In genomic region chr22:36781656-36782627, GRCh38 we compare ENCODE assay signal across 8 cellular contexts. TPM values are rescaled to one million over a fixed set of nuclear protein-coding genes. Genes with fewer than 3 reads are reported as not detected.
DNase-seq lines count a peak whose midpoint lies in the region; ATAC-seq and TF ChIP-seq lines count a peak whose summit lies in the region.

No MANE protein-coding gene starts in this region.

- peaks cover 0 to 3% (median 0%) of the 10 kb centered on the region in 7 donors for H3K9me3 Mint-ChIP-seq in CD14-positive monocyte

- peak; percentile 86 for DNase-seq in CD14-positive monocyte (ENCODE audit: low spot score)
- peak; percentile 75 for DNase-seq in LoVo (ENCODE audit: low spot score)
- peak; percentile 67 to 88 (median 73) for DNase-seq in T-helper 17 cell
- DNase-seq in adrenal gland: peak; percentile 86 to 92 (median 89)
- DNase-seq in left ventricle myocardium superior: peak; percentile 84
- peak; percentile 50 for DNase-seq in putamen (ENCODE audit: low spot score)
- peak; percentile 77 to 82 for DNase-seq in uterus

- 24 to 29% (median 25%) methylated on average over 22 to 33 of the region's 33 CpGs for WGBS in adrenal gland, 4 donors

- intact Hi-C loops in CD14-positive monocyte (cut with micrococcal nuclease): loop anchor here (2.0 kb wide), 3 partner anchors 75 to 201 kb away; no protein-coding TSS in a partner anchor
- intact Hi-C loops in adrenal gland (cut with DNase I): loop anchor here (2.0 to 5.0 kb wide), 3 partner anchors 75 to 200 kb away; no protein-coding TSS in a partner anchor
- intact Hi-C loops in left ventricle myocardium superior (cut with micrococcal nuclease): loop anchor here (10.0 kb wide), 1 partner anchor 193 kb away; no protein-coding TSS in a partner anchor
- intact Hi-C loops in uterus (cut with DNase I; ENCODE audit: low total_unique reads): loop anchor here (10.0 kb wide), 1 partner anchor 193 kb away; no protein-coding TSS in a partner anchor

- H3K4me1 Mint-ChIP-seq in CD14-positive monocyte (peaks cover 10% of the 10 kb centered on the region), T-helper 17 cell (peaks cover 7% of the 10 kb centered on the region)

- H3K36me3 ChIP-seq in adrenal gland (replicated peaks in 1 of 2) (no peaks in the 10 kb centered on the region), uterus (no peaks in the 10 kb centered on the region)

- peak overlapping the region in 2 of 5 donors; percentile 58 to 80 for H3K27ac ChIP-seq in adrenal gland
- no peak overlapping the region for H3K27ac ChIP-seq in uterus

- H3K27me3 ChIP-seq in adrenal gland: peaks cover 8% of the 10 kb centered on the region
- no peaks in the 10 kb centered on the region for H3K27me3 ChIP-seq in uterus

- H3K4me3 ChIP-seq in adrenal gland: no peak overlapping the region
- H3K4me3 ChIP-seq in uterus: no peak overlapping the region

- no peaks in the 10 kb centered on the region for H3K36me3 Mint-ChIP-seq in CD14-positive monocyte
- peaks cover 2% of the 10 kb centered on the region for H3K36me3 Mint-ChIP-seq in T-helper 17 cell (ENCODE audit: low read depth)

- H3K27me3 Mint-ChIP-seq in CD14-positive monocyte (ENCODE audit: low read depth in 3 of 3) (peaks cover 10 to 28% (median 27%) of the 10 kb centered on the region in 3 donors), T-helper 17 cell (peaks cover 38% of the 10 kb centered on the region)

- H3K27ac Mint-ChIP-seq in CD14-positive monocyte: peak overlapping the region in 2 of 7 donors; percentile 57 to 63
- H3K27ac Mint-ChIP-seq in T-helper 17 cell: peak overlapping the region; percentile 67

- H3K9me3 ChIP-seq in T-helper 17 cell (ENCODE audit: control insufficient read depth, low read length, poor library complexity, severe bottlenecking): no peaks in the 10 kb centered on the region
- no peaks in the 10 kb centered on the region for H3K9me3 ChIP-seq in adrenal gland (replicated peaks in 1 of 3)
- no peaks in the 10 kb centered on the region for H3K9me3 ChIP-seq in uterus

- TF ChIP-seq CTCF in CD14-positive monocyte (IDR thresholded peaks at IDR 0.05): peak; percentile 94
- TF ChIP-seq CTCF in adrenal gland (IDR thresholded peaks at IDR 0.05): peak; percentile 88 to 94 (median 92)
- peak; percentile 81 to 94 (median 89) for TF ChIP-seq CTCF in uterus (IDR thresholded peaks at IDR 0.05)

- TF ChIP-seq POLR2A in adrenal gland (IDR thresholded peaks at IDR 0.05): no peak
- TF ChIP-seq POLR2A in uterus (IDR thresholded peaks at IDR 0.05): peak in 1 of 2 donors; percentile 17

- peak overlapping the region in 1 of 2 donors; percentile 37 for H3K4me3 Mint-ChIP-seq in CD14-positive monocyte
- H3K4me3 Mint-ChIP-seq in T-helper 17 cell: no peak overlapping the region

- ATAC-seq in GM19463 (IDR thresholded peaks at IDR 0.05; ENCODE audit: unreplicated experiment) (peak; percentile 70), T-helper 17 cell (peak; percentile 97), left ventricle myocardium superior (peak; percentile 92)

- H3K4me1 ChIP-seq in adrenal gland (replicated peaks in 1 of 2): peaks cover 0 to 6% of the 10 kb centered on the region in 2 donors
- no peaks in the 10 kb centered on the region for H3K4me1 ChIP-seq in uterus

RNA-seq across cellular contexts. Expression of gene IFT27, which starts 6.0 kb away (rescaled TPM):
- polyA plus RNA-seq in CD14-positive monocyte: 10 to 100 TPM; 12.5 to 14.6 TPM
- total RNA-seq in T-helper 17 cell: 10 to 100 TPM; 14.7 to 20.7 TPM
- total RNA-seq in adrenal gland: 10 to 100 TPM in 7 of 8 donors, 1 to 10 TPM in 1; 9.4 to 43.8 (median 33.7) TPM
- polyA plus RNA-seq in adrenal gland: 10 to 100 TPM; 18.6 to 78.4 (median 67.9) TPM
- 29.3 TPM for total RNA-seq in left ventricle myocardium superior
- 10 to 100 TPM in 3 of 4 donors, 1 to 10 TPM in 1; 2.3 to 27.0 (median 15.4) TPM for total RNA-seq in uterus

RNA-seq across cellular contexts. Expression of gene PVALB, which starts 34.9 kb away (rescaled TPM):
- polyA plus RNA-seq in CD14-positive monocyte (under 1 TPM in 1 of 2 donors, not detected in 1; 0.65 TPM), adrenal gland (1 to 10 TPM in 1 of 3 donors, under 1 TPM in 1, not detected in 1; 0.98 to 1.7 TPM)
- total RNA-seq in T-helper 17 cell (1 to 10 TPM in 1 of 2 donors, not detected in 1; 7.4 TPM), adrenal gland (under 1 TPM in 1 of 8 donors, not detected in 7; 0.65 TPM), left ventricle myocardium superior (not detected), uterus (1 to 10 TPM in 1 of 4 donors, not detected in 3; 2.3 TPM)
